In the genomic region with DNA sequence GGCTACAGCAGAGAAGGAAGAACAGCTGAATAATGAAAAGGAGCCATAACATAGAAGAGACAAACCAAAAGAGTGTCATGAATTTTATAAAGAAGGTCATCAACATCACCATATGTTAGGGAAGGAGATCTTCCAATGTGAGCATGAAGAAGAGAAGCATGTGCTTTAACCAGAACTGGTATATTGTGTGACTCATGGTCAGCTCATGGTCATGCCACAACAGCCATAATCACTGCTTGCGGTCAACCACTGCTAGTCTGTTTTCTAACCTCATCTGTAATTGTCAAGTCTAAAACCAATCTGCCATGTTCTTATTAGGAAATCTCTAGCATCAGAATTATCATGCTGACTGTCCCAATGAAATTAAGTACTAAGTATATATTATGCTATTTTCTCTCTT, we compare ENCODE assay signal across 1 cellular context.
TF ChIP-seq lines count a peak whose summit lies in the region.

No MANE protein-coding gene starts in this region.

TF ChIP-seq in GM23338, 12 proteins besides CTCF, POLR2A, EP300 and RAD21 (continued from another document):
- TF ChIP-seq, protein P1, sequence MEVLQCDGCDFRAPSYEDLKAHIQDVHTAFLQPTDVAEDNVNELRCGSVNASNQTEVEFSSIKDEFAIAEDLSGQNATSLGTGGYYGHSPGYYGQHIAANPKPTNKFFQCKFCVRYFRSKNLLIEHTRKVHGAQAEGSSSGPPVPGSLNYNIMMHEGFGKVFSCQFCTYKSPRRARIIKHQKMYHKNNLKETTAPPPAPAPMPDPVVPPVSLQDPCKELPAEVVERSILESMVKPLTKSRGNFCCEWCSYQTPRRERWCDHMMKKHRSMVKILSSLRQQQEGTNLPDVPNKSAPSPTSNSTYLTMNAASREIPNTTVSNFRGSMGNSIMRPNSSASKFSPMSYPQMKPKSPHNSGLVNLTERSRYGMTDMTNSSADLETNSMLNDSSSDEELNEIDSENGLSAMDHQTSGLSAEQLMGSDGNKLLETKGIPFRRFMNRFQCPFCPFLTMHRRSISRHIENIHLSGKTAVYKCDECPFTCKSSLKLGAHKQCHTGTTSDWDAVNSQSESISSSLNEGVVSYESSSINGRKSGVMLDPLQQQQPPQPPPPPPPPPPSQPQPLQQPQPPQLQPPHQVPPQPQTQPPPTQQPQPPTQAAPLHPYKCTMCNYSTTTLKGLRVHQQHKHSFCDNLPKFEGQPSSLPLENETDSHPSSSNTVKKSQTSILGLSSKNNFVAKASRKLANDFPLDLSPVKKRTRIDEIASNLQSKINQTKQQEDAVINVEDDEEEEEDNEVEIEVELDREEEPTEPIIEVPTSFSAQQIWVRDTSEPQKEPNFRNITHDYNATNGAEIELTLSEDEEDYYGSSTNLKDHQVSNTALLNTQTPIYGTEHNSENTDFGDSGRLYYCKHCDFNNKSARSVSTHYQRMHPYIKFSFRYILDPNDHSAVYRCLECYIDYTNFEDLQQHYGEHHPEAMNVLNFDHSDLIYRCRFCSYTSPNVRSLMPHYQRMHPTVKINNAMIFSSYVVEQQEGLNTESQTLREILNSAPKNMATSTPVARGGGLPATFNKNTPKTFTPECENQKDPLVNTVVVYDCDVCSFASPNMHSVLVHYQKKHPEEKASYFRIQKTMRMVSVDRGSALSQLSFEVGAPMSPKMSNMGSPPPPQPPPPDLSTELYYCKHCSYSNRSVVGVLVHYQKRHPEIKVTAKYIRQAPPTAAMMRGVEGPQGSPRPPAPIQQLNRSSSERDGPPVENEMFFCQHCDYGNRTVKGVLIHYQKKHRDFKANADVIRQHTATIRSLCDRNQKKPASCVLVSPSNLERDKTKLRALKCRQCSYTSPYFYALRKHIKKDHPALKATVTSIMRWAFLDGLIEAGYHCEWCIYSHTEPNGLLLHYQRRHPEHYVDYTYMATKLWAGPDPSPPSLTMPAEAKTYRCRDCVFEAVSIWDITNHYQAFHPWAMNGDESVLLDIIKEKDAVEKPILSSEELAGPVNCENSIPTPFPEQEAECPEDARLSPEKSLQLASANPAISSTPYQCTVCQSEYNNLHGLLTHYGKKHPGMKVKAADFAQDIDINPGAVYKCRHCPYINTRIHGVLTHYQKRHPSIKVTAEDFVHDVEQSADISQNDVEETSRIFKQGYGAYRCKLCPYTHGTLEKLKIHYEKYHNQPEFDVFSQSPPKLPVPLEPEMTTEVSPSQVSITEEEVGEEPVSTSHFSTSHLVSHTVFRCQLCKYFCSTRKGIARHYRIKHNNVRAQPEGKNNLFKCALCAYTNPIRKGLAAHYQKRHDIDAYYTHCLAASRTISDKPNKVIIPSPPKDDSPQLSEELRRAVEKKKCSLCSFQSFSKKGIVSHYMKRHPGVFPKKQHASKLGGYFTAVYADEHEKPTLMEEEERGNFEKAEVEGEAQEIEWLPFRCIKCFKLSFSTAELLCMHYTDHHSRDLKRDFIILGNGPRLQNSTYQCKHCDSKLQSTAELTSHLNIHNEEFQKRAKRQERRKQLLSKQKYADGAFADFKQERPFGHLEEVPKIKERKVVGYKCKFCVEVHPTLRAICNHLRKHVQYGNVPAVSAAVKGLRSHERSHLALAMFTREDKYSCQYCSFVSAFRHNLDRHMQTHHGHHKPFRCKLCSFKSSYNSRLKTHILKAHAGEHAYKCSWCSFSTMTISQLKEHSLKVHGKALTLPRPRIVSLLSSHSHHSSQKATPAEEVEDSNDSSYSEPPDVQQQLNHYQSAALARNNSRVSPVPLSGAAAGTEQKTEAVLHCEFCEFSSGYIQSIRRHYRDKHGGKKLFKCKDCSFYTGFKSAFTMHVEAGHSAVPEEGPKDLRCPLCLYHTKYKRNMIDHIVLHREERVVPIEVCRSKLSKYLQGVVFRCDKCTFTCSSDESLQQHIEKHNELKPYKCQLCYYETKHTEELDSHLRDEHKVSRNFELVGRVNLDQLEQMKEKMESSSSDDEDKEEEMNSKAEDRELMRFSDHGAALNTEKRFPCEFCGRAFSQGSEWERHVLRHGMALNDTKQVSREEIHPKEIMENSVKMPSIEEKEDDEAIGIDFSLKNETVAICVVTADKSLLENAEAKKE (CRISPR knock-in tag; IDR thresholded peaks at IDR 0.05), result no peak
- TF ChIP-seq STAT1 (IDR thresholded peaks at IDR 0.05; ENCODE audit: unreplicated experiment), result no peak
- TF ChIP-seq NANOG (IDR thresholded peaks at IDR 0.05; ENCODE audit: borderline replicate concordance), result no peak
- no peak for TF ChIP-seq ZNF331 (CRISPR knock-in tag; IDR thresholded peaks at IDR 0.05; ENCODE audit: low read depth)
- no peak for TF ChIP-seq ETS1 (IDR thresholded peaks at IDR 0.05)
- TF ChIP-seq, protein P2, sequence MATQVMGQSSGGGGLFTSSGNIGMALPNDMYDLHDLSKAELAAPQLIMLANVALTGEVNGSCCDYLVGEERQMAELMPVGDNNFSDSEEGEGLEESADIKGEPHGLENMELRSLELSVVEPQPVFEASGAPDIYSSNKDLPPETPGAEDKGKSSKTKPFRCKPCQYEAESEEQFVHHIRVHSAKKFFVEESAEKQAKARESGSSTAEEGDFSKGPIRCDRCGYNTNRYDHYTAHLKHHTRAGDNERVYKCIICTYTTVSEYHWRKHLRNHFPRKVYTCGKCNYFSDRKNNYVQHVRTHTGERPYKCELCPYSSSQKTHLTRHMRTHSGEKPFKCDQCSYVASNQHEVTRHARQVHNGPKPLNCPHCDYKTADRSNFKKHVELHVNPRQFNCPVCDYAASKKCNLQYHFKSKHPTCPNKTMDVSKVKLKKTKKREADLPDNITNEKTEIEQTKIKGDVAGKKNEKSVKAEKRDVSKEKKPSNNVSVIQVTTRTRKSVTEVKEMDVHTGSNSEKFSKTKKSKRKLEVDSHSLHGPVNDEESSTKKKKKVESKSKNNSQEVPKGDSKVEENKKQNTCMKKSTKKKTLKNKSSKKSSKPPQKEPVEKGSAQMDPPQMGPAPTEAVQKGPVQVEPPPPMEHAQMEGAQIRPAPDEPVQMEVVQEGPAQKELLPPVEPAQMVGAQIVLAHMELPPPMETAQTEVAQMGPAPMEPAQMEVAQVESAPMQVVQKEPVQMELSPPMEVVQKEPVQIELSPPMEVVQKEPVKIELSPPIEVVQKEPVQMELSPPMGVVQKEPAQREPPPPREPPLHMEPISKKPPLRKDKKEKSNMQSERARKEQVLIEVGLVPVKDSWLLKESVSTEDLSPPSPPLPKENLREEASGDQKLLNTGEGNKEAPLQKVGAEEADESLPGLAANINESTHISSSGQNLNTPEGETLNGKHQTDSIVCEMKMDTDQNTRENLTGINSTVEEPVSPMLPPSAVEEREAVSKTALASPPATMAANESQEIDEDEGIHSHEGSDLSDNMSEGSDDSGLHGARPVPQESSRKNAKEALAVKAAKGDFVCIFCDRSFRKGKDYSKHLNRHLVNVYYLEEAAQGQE (IDR thresholded peaks at IDR 0.05; ENCODE audit: unreplicated experiment), result no peak
- no peak for TF ChIP-seq JUNB (IDR thresholded peaks at IDR 0.05; ENCODE audit: unreplicated experiment)
- no peak for TF ChIP-seq ZNF114 (CRISPR knock-in tag; IDR thresholded peaks at IDR 0.05)
